In the genomic region with DNA sequence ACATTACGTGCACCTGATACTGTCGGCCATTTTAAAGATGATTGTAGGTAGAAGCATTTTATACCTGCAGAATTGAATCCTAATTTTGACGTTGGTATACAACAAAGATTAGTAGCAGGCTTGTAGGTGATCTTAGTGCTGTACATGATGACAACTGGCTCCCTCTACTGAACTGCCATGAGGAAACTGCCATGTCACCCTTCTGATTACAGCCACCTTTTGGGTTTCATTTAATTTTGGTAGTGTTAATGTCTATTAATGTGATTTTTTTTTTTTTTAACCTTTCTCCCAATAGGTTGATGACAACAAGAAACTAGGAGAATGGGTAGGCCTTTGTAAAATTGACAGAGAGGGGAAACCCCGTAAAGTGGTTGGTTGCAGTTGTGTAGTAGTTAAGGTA, we compare ENCODE assay signal across 10 cellular contexts. TPM values are rescaled to one million over a fixed set of nuclear protein-coding genes. Genes with fewer than 3 reads are reported as not detected.
DNase-seq lines count a peak whose midpoint lies in the region; ATAC-seq and TF ChIP-seq lines count a peak whose summit lies in the region.
"Had no signal": no experiment of that assay in that cellular context is flagged by ENCODE, and none has a peak within 500 bp of the region (broad histone marks: within the 10 kb centered on the region; RNA-seq: fewer than 3 reads in every experiment).

No MANE protein-coding gene starts in this region.

- H3K27ac Mint-ChIP-seq in activated B cell treated with CpG ODN at 0.5 μM for 24 hours, result peak overlapping the region; percentile 99

- 62% methylated on average over 4 of the region's 4 CpGs for WGBS in suprapubic skin

- no peak for TF ChIP-seq POLR2A in suprapubic skin (IDR thresholded peaks at IDR 0.05)

- H3K9me3 ChIP-seq in A673 (ENCODE audit: low read depth, low read length, poor library complexity, severe bottlenecking), result no peaks in the 10 kb centered on the region
- no peaks in the 10 kb centered on the region for H3K9me3 ChIP-seq in iPS-18a (ENCODE audit: control insufficient read depth, low read depth, low read length)
- H3K9me3 ChIP-seq in suprapubic skin, result no peaks in the 10 kb centered on the region

- no peak for DNase-seq in A673 (ENCODE audit: low spot score)
- no peak for DNase-seq in GM13977 (ENCODE audit: low spot score)
- DNase-seq in activated B cell treated with CpG ODN at 0.5 μM for 24 hours, result no peak
- no peak for DNase-seq in NCI-H1417 (lab: John Stamatoyannopoulos, UW)
- DNase-seq in suprapubic skin (ENCODE audit: low spot score in 2 of 2), result no peak
- no peak for DNase-seq in NCI-H524 (lab: John Stamatoyannopoulos, UW)
- DNase-seq: NCI-H146, occipital lobe had no signal

- CTCF ChIA-PET in A673 (lab: Charles Lee) (no interaction called here), activated B cell treated with CpG ODN at 0.5 μM for 24 hours (lab: Charles Lee) (interaction anchor here (0.6 kb wide), 1 partner anchor 18 kb away, joined by 3 read pairs; a partner anchor contains a TSS)

- peaks cover 68% of the 10 kb centered on the region for H3K4me1 Mint-ChIP-seq in activated B cell treated with CpG ODN at 0.5 μM for 24 hours

- H3K36me3 ChIP-seq in A673 (ENCODE audit: insufficient read depth, low read length, poor library complexity, severe bottlenecking), result peaks cover 50% of the 10 kb centered on the region
- H3K36me3 ChIP-seq in iPS-18a (ENCODE audit: control insufficient read depth, low read depth, low read length), result peaks cover 44% of the 10 kb centered on the region
- H3K36me3 ChIP-seq in suprapubic skin, result peaks cover 35% of the 10 kb centered on the region

- H3K36me3 Mint-ChIP-seq in activated B cell treated with CpG ODN at 0.5 μM for 24 hours (ENCODE audit: low read depth), result peaks cover 78% of the 10 kb centered on the region

- no peak overlapping the region for H3K27ac ChIP-seq in A673 (ENCODE audit: low read depth, low read length, poor library complexity, severe bottlenecking)
- H3K27ac ChIP-seq in iPS-18a (ENCODE audit: low read length), result no peak overlapping the region
- no peak overlapping the region for H3K27ac ChIP-seq in suprapubic skin

- no peaks in the 10 kb centered on the region for H3K9me3 Mint-ChIP-seq in activated B cell treated with CpG ODN at 0.5 μM for 24 hours

- H3K4me3 ChIP-seq in A673 (ENCODE audit: low read depth, low read length, poor library complexity, severe bottlenecking), result peak overlapping the region; percentile 81
- H3K4me3 ChIP-seq in iPS-18a (ENCODE audit: low read length), result peak overlapping the region; percentile 98
- H3K4me3 ChIP-seq in suprapubic skin, result no peak overlapping the region

- BruUV-seq in A673 (replicated peaks; lab: Mats Ljungman, UMichigan), result no TSS peak

- H3K27me3 Mint-ChIP-seq in activated B cell treated with CpG ODN at 0.5 μM for 24 hours, result no peaks in the 10 kb centered on the region

- POLR2A ChIA-PET in A673 (lab: Charles Lee; ENCODE audit: low non-redundant PET) (no interaction called here), activated B cell treated with CpG ODN at 0.5 μM for 24 hours (lab: Charles Lee) (interaction anchor here (0.7 to 9.5 kb wide), 2 partner anchors 18 to 33 kb away, joined by 3 to 180 read pairs; a partner anchor contains a TSS)

- H3K4me3 Mint-ChIP-seq in activated B cell treated with CpG ODN at 0.5 μM for 24 hours, result peak overlapping the region; percentile 98

- in situ Hi-C loops in GM13977 (cut with MboI; ENCODE audit: low pct_unique_long_range_greater_than_20kb, low sequenced_read_pairs, unreplicated experiment), result no loop called here

- no peak for ATAC-seq in activated B cell treated with CpG ODN at 0.5 μM for 24 hours (ENCODE audit: low read depth)
- no peak for ATAC-seq in HG03108 (IDR thresholded peaks at IDR 0.05; ENCODE audit: unreplicated experiment)

- intact Hi-C loops in A673 (cut with micrococcal nuclease; ENCODE audit: unreplicated experiment) (no loop called here), activated B cell treated with CpG ODN at 0.5 μM for 24 hours (cut with micrococcal nuclease) (no loop called here)

- H3K27me3 ChIP-seq in A673 (replicated peaks; ENCODE audit: insufficient read depth, low read depth, low read length, poor library complexity) (no peaks in the 10 kb centered on the region), iPS-18a (ENCODE audit: control insufficient read depth, insufficient read depth, low read length) (no peaks in the 10 kb centered on the region), suprapubic skin (no peaks in the 10 kb centered on the region)

- peak overlapping the region; percentile 93 for H3K9ac ChIP-seq in iPS-18a (ENCODE audit: low read length)

- TF ChIP-seq EP300 in suprapubic skin (IDR thresholded peaks at IDR 0.05), result no peak

- TF ChIP-seq CTCF in A673 (conservative IDR thresholded peaks at IDR 0.05; ENCODE audit: low read depth, low read length), result 0 out of 2 replicates have a peak, but pooled peaks have one; percentile 12
- peak; percentile 9 for TF ChIP-seq CTCF in GM13977 (IDR thresholded peaks at IDR 0.05; ENCODE audit: extremely low read depth, insufficient read depth, missing control alignments)
- TF ChIP-seq CTCF in activated B cell treated with CpG ODN at 0.5 μM for 24 hours (IDR thresholded peaks at IDR 0.05), result no peak
- TF ChIP-seq CTCF in suprapubic skin (IDR thresholded peaks at IDR 0.05), result no peak

- peaks cover 16% of the 10 kb centered on the region for H3K4me1 ChIP-seq in A673 (ENCODE audit: insufficient read depth, low read length, poor library complexity, severe bottlenecking)
- H3K4me1 ChIP-seq in iPS-18a (ENCODE audit: control insufficient read depth, low read depth, low read length), result peaks cover 20% of the 10 kb centered on the region
- H3K4me1 ChIP-seq in suprapubic skin, result peaks cover 42% of the 10 kb centered on the region

RNA-seq across cellular contexts. Expression of a gene that starts 2.3 kb away (rescaled TPM):
- total RNA-seq in A673 (2021) (913 and 995 TPM in 2 replicates), activated B cell treated with CpG ODN at 0.5 μM for 24 hours (2,505 and 3,226 TPM in 2 replicates), suprapubic skin (1,000 to 10,000 TPM in 3 of 4 donors, 100 to 1,000 TPM in 1; 975 to 2,366 (median 2,183) TPM)

RNA-seq across cellular contexts. Expression of a gene that starts 18.2 kb away (rescaled TPM):
- total RNA-seq in A673 (2021), result 24.4 and 25.2 TPM in 2 replicates
- total RNA-seq in activated B cell treated with CpG ODN at 0.5 μM for 24 hours, result 8.1 and 8.2 TPM in 2 replicates
- total RNA-seq in suprapubic skin, result 10 to 100 TPM in 2 of 4 donors, 1 to 10 TPM in 2; 8.4 to 11.2 (median 9.9) TPM

RNA-seq across cellular contexts. Expression of a gene that starts 59.0 kb away (rescaled TPM):
- total RNA-seq in A673 (2021) (not detected in 2 replicates), activated B cell treated with CpG ODN at 0.5 μM for 24 hours (21.0 and 25.6 TPM in 2 replicates), suprapubic skin (1 to 10 TPM in 1 of 4 donors, under 1 TPM in 2, not detected in 1; 0.39 to 1.6 (median 0.64) TPM)

Comparison
In these comparisons a context has a peak if more than half of its experiments do, and no peak if none do; other contexts are left out.
1. CTCF ChIP-seq: peak in A673 (single experiment) and GM13977 (single experiment); none in activated B cell treated with CpG ODN at 0.5 μM for 24 hours (single experiment) and suprapubic skin (0 of 2).